14 cellular contexts compared by ENCODE assay signal in genomic region chr2:186554850-186555785, GRCh38. TPM values are rescaled to one million over a fixed set of nuclear protein-coding genes. Genes with fewer than 3 reads are reported as not detected.
DNase-seq lines count a peak whose midpoint lies in the region; ATAC-seq, FAIRE-seq and TF ChIP-seq lines count a peak whose summit lies in the region.
"Had no signal": no experiment of that assay in that cellular context is flagged by ENCODE, and none has a peak within 500 bp of the region (broad histone marks: within the 10 kb centered on the region; RNA-seq: fewer than 3 reads in every experiment).

No MANE protein-coding gene starts in this region.

- no peak overlapping the region for H3K27ac Mint-ChIP-seq in HFFc6
- H3K27ac Mint-ChIP-seq: stimulated activated memory B cell treated with anti-CD40 and anti-IgM and Interleukin-4, amounts not matched to agents 10 μg/mL and 1 μg/mL and 100 μg/mL, for 72 hours; WTC11 had no signal

- H3K9me3 Mint-ChIP-seq in HFFc6, result no peaks in the 10 kb centered on the region
- H3K9me3 Mint-ChIP-seq: stimulated activated memory B cell treated with anti-CD40 and anti-IgM and Interleukin-4, amounts not matched to agents 10 μg/mL and 1 μg/mL and 100 μg/mL, for 72 hours had no signal

- peaks cover 20% of the 10 kb centered on the region for H3K4me1 Mint-ChIP-seq in HFFc6 (ENCODE audit: low read depth)
- H3K4me1 Mint-ChIP-seq: stimulated activated memory B cell treated with anti-CD40 and anti-IgM and Interleukin-4, amounts not matched to agents 10 μg/mL and 1 μg/mL and 100 μg/mL, for 72 hours; WTC11 had no signal

- ATAC-seq in GM21717 (IDR thresholded peaks at IDR 0.05; ENCODE audit: unreplicated experiment), result no peak
- ATAC-seq: stimulated activated memory B cell treated with anti-CD40 and anti-IgM and Interleukin-4, amounts not matched to agents 10 μg/mL and 1 μg/mL and 100 μg/mL, for 72 hours; WTC11 had no signal

- peak; percentile 14; the same call in 1 of the 2 replicates for TF ChIP-seq CTCF in HFFc6 (IDR thresholded peaks at IDR 0.05)

- DNase-seq in Daoy (ENCODE audit: low read depth) (peak; percentile 29), HFFc6 (no peak), astrocyte of the hippocampus (ENCODE audit: low read depth, low spot score) (peak; percentile 70), kidney tubule cell (ENCODE audit: low spot score) (peak; percentile 58), T-helper 1 cell (no peak), RCC 7860 (ENCODE audit: low spot score) (no peak), AG20443 (ENCODE audit: low spot score) (no peak)
- DNase-seq: activated gamma-delta T cell, DMS 273 treated with DMSO at 0.1 percent for 48 hours, NCI-H1930, NCI-H510A treated with DMSO at 0.1 percent for 48 hours had no signal

- no peak for FAIRE-seq in RCC 7860 (lab: Jason Lieb, UNC)

- no peaks in the 10 kb centered on the region for H3K27me3 Mint-ChIP-seq in HFFc6 (ENCODE audit: insufficient read depth)

- no peaks in the 10 kb centered on the region for H3K36me3 Mint-ChIP-seq in HFFc6 (ENCODE audit: low read depth)
- H3K36me3 Mint-ChIP-seq: WTC11 had no signal

- no peak overlapping the region for H3K4me3 Mint-ChIP-seq in HFFc6
- H3K4me3 Mint-ChIP-seq: stimulated activated memory B cell treated with anti-CD40 and anti-IgM and Interleukin-4, amounts not matched to agents 10 μg/mL and 1 μg/mL and 100 μg/mL, for 72 hours; WTC11 had no signal

RNA-seq across cellular contexts. Expression of gene ITGAV, which starts 34.7 kb away (rescaled TPM):
- 118 and 128 TPM in 2 replicates for total RNA-seq in Daoy (2014; rRNA removed; shearing (Covaris generic))
- total RNA-seq in HFFc6 (2021; fragmentation: NEBNext Ultra II Directional; extraction: Animal tissue kit (Norgen Biotek cat#: 25700)), result 10 to 100 TPM; 66.9 to 88.1 (median 80.7) TPM

Comparison
In these comparisons a context has a peak if more than half of its experiments do, and no peak if none do; other contexts are left out.
1. DNase-seq: peak in Daoy (single experiment), astrocyte of the hippocampus (single experiment) and kidney tubule cell (single experiment); none in HFFc6 (single experiment), T-helper 1 cell (0 of 5), RCC 7860 (single experiment) and AG20443 (single experiment).